ENCODE assay signal across 8 cellular contexts in the genomic region with DNA sequence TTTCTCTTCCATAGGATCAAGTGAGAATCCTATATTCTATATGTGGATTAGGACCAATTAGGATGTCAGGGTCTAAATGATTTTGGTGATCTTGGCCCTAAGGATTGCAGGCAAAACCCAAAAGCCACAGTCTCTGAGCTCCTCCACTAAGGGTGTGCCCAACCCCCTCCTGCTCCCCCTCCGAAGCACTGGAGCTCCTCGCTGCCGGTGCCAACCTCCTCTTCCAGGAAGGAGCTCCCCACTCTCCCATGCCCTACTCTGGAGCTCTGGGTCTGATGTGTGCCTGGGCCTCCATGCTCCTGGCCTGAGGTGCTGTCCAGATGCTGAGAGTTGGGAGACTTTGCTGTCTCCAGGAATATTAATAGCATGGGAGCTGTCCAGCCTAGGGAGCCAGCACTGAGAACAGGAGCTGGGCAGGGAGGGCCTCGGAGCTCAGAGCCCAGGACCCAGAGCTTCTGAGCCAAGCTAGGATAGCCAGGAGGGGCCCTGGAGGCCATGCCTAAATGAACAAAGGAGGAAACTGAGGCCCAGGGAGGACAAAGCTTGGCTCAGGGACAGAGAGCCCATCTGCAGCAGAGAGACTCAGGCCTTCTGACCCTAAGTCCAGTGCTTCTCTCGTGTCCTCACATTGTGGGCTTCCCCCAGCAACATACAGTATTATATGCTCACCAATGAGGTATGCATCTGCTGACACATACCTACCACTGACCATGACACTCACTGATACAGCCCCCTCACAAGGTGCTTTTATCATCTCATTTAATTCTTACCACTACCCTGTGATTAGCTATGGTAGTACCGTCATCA. TPM values are rescaled to one million over a fixed set of nuclear protein-coding genes. Genes with fewer than 3 reads are reported as not detected.
DNase-seq lines count a peak whose midpoint lies in the region; ATAC-seq lines count a peak whose summit lies in the region.

No MANE protein-coding gene starts in this region.

- H3K9me3 ChIP-seq in MG63 (no peaks in the 10 kb centered on the region), mesenchymal stem cell (ENCODE audit: control insufficient read depth, low read length) (no peaks in the 10 kb centered on the region)

- H3K36me3 ChIP-seq in MG63 (no peaks in the 10 kb centered on the region), mesenchymal stem cell (ENCODE audit: control insufficient read depth in 1 of 2, insufficient read depth in 2 of 2, low read depth in 1 of 2, low read length in 2 of 2) (no peaks in the 10 kb centered on the region)

- no peak overlapping the region for H4K8ac ChIP-seq in mesenchymal stem cell (ENCODE audit: low read length)

- H3K14ac ChIP-seq in mesenchymal stem cell (ENCODE audit: low read length in 2 of 2) = no peak overlapping the region

- H2BK15ac ChIP-seq in mesenchymal stem cell (ENCODE audit: low read depth, poor library complexity, severe bottlenecking) = no peak overlapping the region

- no peak overlapping the region for H2BK120ac ChIP-seq in mesenchymal stem cell (ENCODE audit: low read depth, low read length)

- H3K9ac ChIP-seq in mesenchymal stem cell (ENCODE audit: low read length) = no peak overlapping the region

- ATAC-seq in HG03520 (IDR thresholded peaks at IDR 0.05; ENCODE audit: unreplicated experiment) (no peak), HG02642 (IDR thresholded peaks at IDR 0.05; ENCODE audit: poor library complexity, unreplicated experiment) (no peak)

- H4K91ac ChIP-seq in mesenchymal stem cell (ENCODE audit: low read length) = no peak overlapping the region

- H3K27ac ChIP-seq in caudate nucleus (ENCODE audit: low read depth, low read length) = peak overlapping the region; percentile 83
- no peak overlapping the region for H3K27ac ChIP-seq in mesenchymal stem cell (ENCODE audit: low read length, poor library complexity, severe bottlenecking)

- no peaks in the 10 kb centered on the region for H3K27me3 ChIP-seq in MG63
- peaks cover 0 to 6% of the 10 kb centered on the region in 2 experiments for H3K27me3 ChIP-seq in mesenchymal stem cell (ENCODE audit: control insufficient read depth in 1 of 2, insufficient read depth in 1 of 2, low read length in 2 of 2)

- H2AFZ ChIP-seq in mesenchymal stem cell (ENCODE audit: low read depth, low read length) = no peak overlapping the region

- 50% methylated on average over 6 of the region's 6 CpGs for WGBS in mesenchymal stem cell

- DNase-seq in AG20443 (ENCODE audit: low spot score) (peak; percentile 93), MG63 (peak; percentile 63), caudate nucleus (lab: John Stamatoyannopoulos, UW) (peak in 28 of 61 donors; percentile 5 to 61 (median 20)), mesenchymal stem cell (peak; percentile 89), NCI-H1436 treated with DMSO at 0.1 percent for 48 hours (lab: John Stamatoyannopoulos, UW) (no peak), NCI-H748 treated with DMSO at 0.1 percent for 48 hours (lab: John Stamatoyannopoulos, UW) (no peak)

- no peaks in the 10 kb centered on the region for H3K79me1 ChIP-seq in mesenchymal stem cell (replicated peaks; ENCODE audit: low read length, poor library complexity, severe bottlenecking)

- H3K18ac ChIP-seq in mesenchymal stem cell (ENCODE audit: low read depth in 1 of 2, low read length in 2 of 2) = no peak overlapping the region

- no peak overlapping the region for H2BK12ac ChIP-seq in mesenchymal stem cell (ENCODE audit: low read length in 2 of 2)

- H3K4ac ChIP-seq in mesenchymal stem cell (ENCODE audit: low read depth in 1 of 2, low read length in 2 of 2) = no peak overlapping the region

- no peak overlapping the region for H2BK5ac ChIP-seq in mesenchymal stem cell (ENCODE audit: low read depth, low read length, poor library complexity, severe bottlenecking)

- H3K4me1 ChIP-seq in mesenchymal stem cell (ENCODE audit: control insufficient read depth, insufficient read depth, low read depth, low read length) = peaks cover 2% of the 10 kb centered on the region

- H2AK5ac ChIP-seq in mesenchymal stem cell (ENCODE audit: low read length, severe bottlenecking) = no peak overlapping the region

- no peak overlapping the region for H3K4me3 ChIP-seq in MG63
- no peak overlapping the region for H3K4me3 ChIP-seq in mesenchymal stem cell (ENCODE audit: insufficient read depth in 1 of 2, low read depth in 1 of 2, low read length in 2 of 2)

- no peak overlapping the region for H3K4me2 ChIP-seq in mesenchymal stem cell (ENCODE audit: low read length, poor library complexity, severe bottlenecking)

- H3K23ac ChIP-seq in mesenchymal stem cell (ENCODE audit: low read length in 2 of 2) = no peak overlapping the region

RNA-seq across cellular contexts. Expression of a gene that starts 36.9 kb away (rescaled TPM):
- 46.9 and 60.1 TPM in 2 replicates for total RNA-seq in MG63 (2014; rRNA removed; shearing (Covaris generic); ENCODE audit: low replicate concordance)
- polyA plus RNA-seq in mesenchymal stem cell (2013, experiment 1 of 2) = 10.2 TPM
- polyA plus RNA-seq in mesenchymal stem cell (2013, experiment 2 of 2) = 9.1 TPM

Comparison
In these comparisons a context has a peak if more than half of its experiments do, and no peak if none do; other contexts are left out.
1. DNase-seq: peak in AG20443 (single experiment), MG63 (single experiment) and mesenchymal stem cell (single experiment); none in NCI-H1436 treated with DMSO at 0.1 percent for 48 hours (single experiment) and NCI-H748 treated with DMSO at 0.1 percent for 48 hours (single experiment).